ENCODE assay signal across 12 cellular contexts in the genomic region with DNA sequence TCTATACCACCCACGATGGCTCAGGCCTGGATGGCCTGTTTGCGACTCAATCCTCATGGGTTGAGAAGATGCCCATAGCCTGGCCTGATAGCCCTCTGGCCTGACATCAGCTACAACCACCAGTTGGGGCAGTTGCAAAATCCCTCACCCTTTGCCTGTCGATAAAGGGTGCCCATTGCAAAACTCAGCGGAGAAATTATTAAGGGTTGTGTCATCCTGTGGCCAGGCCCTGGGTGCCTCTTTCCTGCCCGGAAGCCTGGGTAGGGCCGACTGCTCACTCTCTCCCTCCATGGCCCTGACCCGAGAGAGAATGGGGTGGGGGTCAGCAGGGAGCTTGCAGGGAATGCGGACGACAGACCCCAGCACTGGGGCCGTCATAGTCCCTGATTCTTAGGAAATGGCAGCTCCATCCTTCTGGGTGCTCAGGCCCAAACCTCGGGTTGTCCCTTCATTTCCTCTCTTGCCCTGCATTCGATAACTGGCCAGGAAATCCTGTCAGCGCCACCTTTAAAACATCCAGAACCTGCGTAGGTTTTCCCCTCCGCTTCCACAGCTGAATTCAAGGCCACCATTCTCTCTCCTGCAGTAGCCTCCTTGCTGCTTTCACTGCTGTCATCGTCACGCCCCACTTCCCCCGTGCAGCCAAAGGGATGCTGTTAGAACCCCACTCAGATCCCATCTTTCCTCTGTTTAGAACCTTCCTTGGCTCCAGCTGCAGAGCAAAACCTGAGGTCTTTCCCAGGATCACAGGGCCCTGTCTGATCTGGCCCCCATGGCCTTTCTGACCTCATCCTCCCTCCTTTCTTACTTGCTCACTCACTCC. TPM values are rescaled to one million over a fixed set of nuclear protein-coding genes. Genes with fewer than 3 reads are reported as not detected.
DNase-seq lines count a peak whose midpoint lies in the region; ATAC-seq and TF ChIP-seq lines count a peak whose summit lies in the region.
"Had no signal": no experiment of that assay in that cellular context is flagged by ENCODE, and none has a peak within 500 bp of the region (broad histone marks: within the 10 kb centered on the region; RNA-seq: fewer than 3 reads in every experiment).

No MANE protein-coding gene starts in this region.

- H3K4me3 Mint-ChIP-seq in activated T-cell treated with anti-CD3 and anti-CD28 coated beads, Interleukin-2, amount 50 U/mL, for 4 hours: no peak overlapping the region
- H3K4me3 Mint-ChIP-seq: activated T-cell treated with anti-CD3 and anti-CD28 coated beads, Interleukin-2, amount 50 U/mL, for 24 hours had no signal

- H3K4me3 ChIP-seq in upper lobe of right lung: no peak overlapping the region

- TF ChIP-seq CTCF in upper lobe of right lung (IDR thresholded peaks at IDR 0.05): no peak

- no peaks in the 10 kb centered on the region for H3K9me3 Mint-ChIP-seq in activated T-cell treated with anti-CD3 and anti-CD28 coated beads, Interleukin-2, amount 50 U/mL, for 4 hours
- H3K9me3 Mint-ChIP-seq: activated T-cell treated with anti-CD3 and anti-CD28 coated beads, Interleukin-2, amount 50 U/mL, for 24 hours had no signal

- in situ Hi-C loops in KBM-7 (cut with MboI; ENCODE audit: low pct_unique_long_range_greater_than_20kb, low sequenced_read_pairs): no loop called here

- H3K4me1 Mint-ChIP-seq in activated T-cell treated with anti-CD3 and anti-CD28 coated beads, Interleukin-2, amount 50 U/mL, for 4 hours (ENCODE audit: low read depth): no peaks in the 10 kb centered on the region

- ATAC-seq in upper lobe of right lung (peak; percentile 55), GM21423 (IDR thresholded peaks at IDR 0.05; ENCODE audit: unreplicated experiment) (no peak)
- no peak for ATAC-seq in activated T-cell treated with anti-CD3 and anti-CD28 coated beads, Interleukin-2, amount 50 U/mL, for 4 hours

- H3K27ac ChIP-seq in upper lobe of right lung: peak overlapping the region; percentile 55

- H3K27me3 ChIP-seq in upper lobe of right lung: no peaks in the 10 kb centered on the region

- intact Hi-C loops in upper lobe of right lung (cut with DNase I): no loop called here

- H3K9me3 ChIP-seq in upper lobe of right lung: no peaks in the 10 kb centered on the region

- DNase-seq in HT1080 (ENCODE audit: low read depth) (peak; percentile 32), amniotic epithelial cell (ENCODE audit: low read depth) (peak; percentile 92), kidney tubule cell (ENCODE audit: low spot score) (peak; percentile 64), upper lobe of right lung (no peak), OCI-M1 (lab: John Stamatoyannopoulos, UW) (no peak), KBM-7 (no peak)
- no peak for DNase-seq in activated T-cell treated with anti-CD3 and anti-CD28 coated beads, Interleukin-2, amount 50 U/mL, for 4 hours
- DNase-seq: activated T-cell treated with anti-CD3 and anti-CD28 coated beads, Interleukin-2, amount 50 U/mL, for 24 hours; effector memory CD4-positive, alpha-beta T cell; NCI-H2029; SW 1271 had no signal

- no peaks in the 10 kb centered on the region for H3K36me3 ChIP-seq in upper lobe of right lung

- peaks cover 3% of the 10 kb centered on the region for H3K27me3 Mint-ChIP-seq in activated T-cell treated with anti-CD3 and anti-CD28 coated beads, Interleukin-2, amount 50 U/mL, for 4 hours (ENCODE audit: low read depth)
- H3K27me3 Mint-ChIP-seq: activated T-cell treated with anti-CD3 and anti-CD28 coated beads, Interleukin-2, amount 50 U/mL, for 24 hours had no signal

- no peaks in the 10 kb centered on the region for H3K36me3 Mint-ChIP-seq in activated T-cell treated with anti-CD3 and anti-CD28 coated beads, Interleukin-2, amount 50 U/mL, for 4 hours (ENCODE audit: insufficient read depth)

- peaks cover 7% of the 10 kb centered on the region for H3K4me1 ChIP-seq in upper lobe of right lung

RNA-seq across cellular contexts. Expression of a gene that starts 31.1 kb away (rescaled TPM):
- 58.5 and 60.7 TPM in 2 replicates for total RNA-seq in HT1080 (2014; rRNA removed; shearing (Covaris generic))
- 62.8 and 67.9 TPM in 2 replicates for polyA plus RNA-seq in HT1080 (2015; cell fraction: cytosol; rRNA removed)
- polyA plus RNA-seq in HT1080 (2015; cell fraction: nucleus; rRNA removed): 41.8 and 47.4 TPM in 2 replicates
- total RNA-seq in upper lobe of right lung: 271 TPM
- 10 to 100 TPM; 32.8 to 36.6 (median 35.2) TPM for total RNA-seq in activated T-cell treated with anti-CD3 and anti-CD28 coated beads, Interleukin-2, amount 50 U/mL, for 4 hours

Comparison
In these comparisons a context has a peak if more than half of its experiments do, and no peak if none do; other contexts are left out.
1. DNase-seq: peak in HT1080 (single experiment), amniotic epithelial cell (single experiment) and kidney tubule cell (single experiment); none in upper lobe of right lung (single experiment), activated T-cell treated with anti-CD3 and anti-CD28 coated beads, Interleukin-2, amount 50 U/mL, for 4 hours (single experiment), OCI-M1 (single experiment) and KBM-7 (single experiment).